1 cellular context compared by ENCODE assay signal in the genomic region with DNA sequence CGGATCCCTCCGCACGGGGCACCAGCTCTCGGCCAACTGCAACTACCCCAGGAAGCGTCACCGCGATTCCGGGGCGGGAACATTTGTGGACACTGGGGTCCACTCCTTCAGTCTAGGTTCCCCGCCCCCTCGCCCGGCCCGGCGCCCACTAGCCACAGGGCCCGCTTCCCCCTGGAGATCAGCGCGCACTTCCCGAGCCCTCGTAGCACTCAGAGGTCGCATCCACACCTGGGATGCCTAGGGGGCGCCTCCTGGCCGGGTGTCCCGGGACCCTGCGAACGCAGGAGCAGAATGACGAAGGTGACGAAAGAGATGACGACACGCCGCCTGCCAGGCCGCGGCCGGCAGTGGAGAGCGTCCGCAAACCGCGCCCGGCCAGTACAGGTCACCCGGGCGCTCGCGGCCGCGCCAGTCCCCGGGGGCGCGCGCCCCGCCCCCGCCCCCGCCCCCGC.
TF ChIP-seq lines count a peak whose summit lies in the region.

No MANE protein-coding gene starts in this region.

TF ChIP-seq in HepG2, 621 proteins besides CTCF, POLR2A, EP300 and RAD21 (continued from another document and continues in another):
- 0 out of 2 replicates have a peak, but pooled peaks have one; percentile 64 for TF ChIP-seq ATAD3A (CRISPR knock-in tag; IDR thresholded peaks at IDR 0.05)
- no peak for TF ChIP-seq ZNF230 (CRISPR knock-in tag; IDR thresholded peaks at IDR 0.05)
- TF ChIP-seq SMYD3 (CRISPR knock-in tag; IDR thresholded peaks at IDR 0.05) = peak; percentile 92
- peak; percentile 39; the same call in 1 of the 2 replicates for TF ChIP-seq RCOR2 (CRISPR knock-in tag; IDR thresholded peaks at IDR 0.05)
- no peak for TF ChIP-seq ATRX (CRISPR knock-in tag; IDR thresholded peaks at IDR 0.05; ENCODE audit: borderline replicate concordance)
- TF ChIP-seq XBP1 (CRISPR knock-in tag; IDR thresholded peaks at IDR 0.05) = no peak
- TF ChIP-seq, protein P1, sequence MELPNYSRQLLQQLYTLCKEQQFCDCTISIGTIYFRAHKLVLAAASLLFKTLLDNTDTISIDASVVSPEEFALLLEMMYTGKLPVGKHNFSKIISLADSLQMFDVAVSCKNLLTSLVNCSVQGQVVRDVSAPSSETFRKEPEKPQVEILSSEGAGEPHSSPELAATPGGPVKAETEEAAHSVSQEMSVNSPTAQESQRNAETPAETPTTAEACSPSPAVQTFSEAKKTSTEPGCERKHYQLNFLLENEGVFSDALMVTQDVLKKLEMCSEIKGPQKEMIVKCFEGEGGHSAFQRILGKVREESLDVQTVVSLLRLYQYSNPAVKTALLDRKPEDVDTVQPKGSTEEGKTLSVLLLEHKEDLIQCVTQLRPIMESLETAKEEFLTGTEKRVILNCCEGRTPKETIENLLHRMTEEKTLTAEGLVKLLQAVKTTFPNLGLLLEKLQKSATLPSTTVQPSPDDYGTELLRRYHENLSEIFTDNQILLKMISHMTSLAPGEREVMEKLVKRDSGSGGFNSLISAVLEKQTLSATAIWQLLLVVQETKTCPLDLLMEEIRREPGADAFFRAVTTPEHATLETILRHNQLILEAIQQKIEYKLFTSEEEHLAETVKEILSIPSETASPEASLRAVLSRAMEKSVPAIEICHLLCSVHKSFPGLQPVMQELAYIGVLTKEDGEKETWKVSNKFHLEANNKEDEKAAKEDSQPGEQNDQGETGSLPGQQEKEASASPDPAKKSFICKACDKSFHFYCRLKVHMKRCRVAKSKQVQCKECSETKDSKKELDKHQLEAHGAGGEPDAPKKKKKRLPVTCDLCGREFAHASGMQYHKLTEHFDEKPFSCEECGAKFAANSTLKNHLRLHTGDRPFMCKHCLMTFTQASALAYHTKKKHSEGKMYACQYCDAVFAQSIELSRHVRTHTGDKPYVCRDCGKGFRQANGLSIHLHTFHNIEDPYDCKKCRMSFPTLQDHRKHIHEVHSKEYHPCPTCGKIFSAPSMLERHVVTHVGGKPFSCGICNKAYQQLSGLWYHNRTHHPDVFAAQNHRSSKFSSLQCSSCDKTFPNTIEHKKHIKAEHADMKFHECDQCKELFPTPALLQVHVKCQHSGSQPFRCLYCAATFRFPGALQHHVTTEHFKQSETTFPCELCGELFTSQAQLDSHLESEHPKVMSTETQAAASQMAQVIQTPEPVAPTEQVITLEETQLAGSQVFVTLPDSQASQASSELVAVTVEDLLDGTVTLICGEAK (IDR thresholded peaks at IDR 0.05) = no peak
- TF ChIP-seq, protein P1 (CRISPR knock-in tag; IDR thresholded peaks at IDR 0.05) = no peak; the same call in 1 of the 2 replicates
- no peak for TF ChIP-seq TCF12 (IDR thresholded peaks at IDR 0.05)
- no peak for TF ChIP-seq TCF12 (CRISPR knock-in tag; IDR thresholded peaks at IDR 0.05)
- TF ChIP-seq ZNF558 (CRISPR knock-in tag; IDR thresholded peaks at IDR 0.05; ENCODE audit: borderline replicate concordance) = peak; percentile 92; the same call in 1 of the 2 replicates
- TF ChIP-seq, protein P2, sequence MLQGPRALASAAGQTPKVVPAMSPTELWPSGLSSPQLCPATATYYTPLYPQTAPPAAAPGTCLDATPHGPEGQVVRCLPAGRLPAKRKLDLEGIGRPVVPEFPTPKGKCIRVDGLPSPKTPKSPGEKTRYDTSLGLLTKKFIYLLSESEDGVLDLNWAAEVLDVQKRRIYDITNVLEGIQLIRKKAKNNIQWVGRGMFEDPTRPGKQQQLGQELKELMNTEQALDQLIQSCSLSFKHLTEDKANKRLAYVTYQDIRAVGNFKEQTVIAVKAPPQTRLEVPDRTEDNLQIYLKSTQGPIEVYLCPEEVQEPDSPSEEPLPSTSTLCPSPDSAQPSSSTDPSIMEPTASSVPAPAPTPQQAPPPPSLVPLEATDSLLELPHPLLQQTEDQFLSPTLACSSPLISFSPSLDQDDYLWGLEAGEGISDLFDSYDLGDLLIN (CRISPR knock-in tag; IDR thresholded peaks at IDR 0.05; ENCODE audit: borderline replicate concordance) = no peak
- TF ChIP-seq, protein P3, sequence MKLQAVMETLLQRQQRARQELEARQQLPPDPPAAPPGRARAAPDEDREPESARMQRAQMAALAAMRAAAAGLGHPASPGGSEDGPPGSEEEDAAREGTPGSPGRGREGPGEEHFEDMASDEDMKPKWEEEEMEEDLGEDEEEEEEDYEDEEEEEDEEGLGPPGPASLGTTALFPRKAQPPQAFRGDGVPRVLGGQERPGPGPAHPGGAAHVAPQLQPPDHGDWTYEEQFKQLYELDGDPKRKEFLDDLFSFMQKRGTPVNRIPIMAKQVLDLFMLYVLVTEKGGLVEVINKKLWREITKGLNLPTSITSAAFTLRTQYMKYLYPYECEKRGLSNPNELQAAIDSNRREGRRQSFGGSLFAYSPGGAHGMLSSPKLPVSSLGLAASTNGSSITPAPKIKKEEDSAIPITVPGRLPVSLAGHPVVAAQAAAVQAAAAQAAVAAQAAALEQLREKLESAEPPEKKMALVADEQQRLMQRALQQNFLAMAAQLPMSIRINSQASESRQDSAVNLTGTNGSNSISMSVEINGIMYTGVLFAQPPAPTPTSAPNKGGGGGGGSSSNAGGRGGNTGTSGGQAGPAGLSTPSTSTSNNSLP (IDR thresholded peaks at IDR 0.05; ENCODE audit: low read depth, low read length) = 0 out of 2 replicates have a peak, but pooled peaks have one; percentile 8
- TF ChIP-seq, protein P4, sequence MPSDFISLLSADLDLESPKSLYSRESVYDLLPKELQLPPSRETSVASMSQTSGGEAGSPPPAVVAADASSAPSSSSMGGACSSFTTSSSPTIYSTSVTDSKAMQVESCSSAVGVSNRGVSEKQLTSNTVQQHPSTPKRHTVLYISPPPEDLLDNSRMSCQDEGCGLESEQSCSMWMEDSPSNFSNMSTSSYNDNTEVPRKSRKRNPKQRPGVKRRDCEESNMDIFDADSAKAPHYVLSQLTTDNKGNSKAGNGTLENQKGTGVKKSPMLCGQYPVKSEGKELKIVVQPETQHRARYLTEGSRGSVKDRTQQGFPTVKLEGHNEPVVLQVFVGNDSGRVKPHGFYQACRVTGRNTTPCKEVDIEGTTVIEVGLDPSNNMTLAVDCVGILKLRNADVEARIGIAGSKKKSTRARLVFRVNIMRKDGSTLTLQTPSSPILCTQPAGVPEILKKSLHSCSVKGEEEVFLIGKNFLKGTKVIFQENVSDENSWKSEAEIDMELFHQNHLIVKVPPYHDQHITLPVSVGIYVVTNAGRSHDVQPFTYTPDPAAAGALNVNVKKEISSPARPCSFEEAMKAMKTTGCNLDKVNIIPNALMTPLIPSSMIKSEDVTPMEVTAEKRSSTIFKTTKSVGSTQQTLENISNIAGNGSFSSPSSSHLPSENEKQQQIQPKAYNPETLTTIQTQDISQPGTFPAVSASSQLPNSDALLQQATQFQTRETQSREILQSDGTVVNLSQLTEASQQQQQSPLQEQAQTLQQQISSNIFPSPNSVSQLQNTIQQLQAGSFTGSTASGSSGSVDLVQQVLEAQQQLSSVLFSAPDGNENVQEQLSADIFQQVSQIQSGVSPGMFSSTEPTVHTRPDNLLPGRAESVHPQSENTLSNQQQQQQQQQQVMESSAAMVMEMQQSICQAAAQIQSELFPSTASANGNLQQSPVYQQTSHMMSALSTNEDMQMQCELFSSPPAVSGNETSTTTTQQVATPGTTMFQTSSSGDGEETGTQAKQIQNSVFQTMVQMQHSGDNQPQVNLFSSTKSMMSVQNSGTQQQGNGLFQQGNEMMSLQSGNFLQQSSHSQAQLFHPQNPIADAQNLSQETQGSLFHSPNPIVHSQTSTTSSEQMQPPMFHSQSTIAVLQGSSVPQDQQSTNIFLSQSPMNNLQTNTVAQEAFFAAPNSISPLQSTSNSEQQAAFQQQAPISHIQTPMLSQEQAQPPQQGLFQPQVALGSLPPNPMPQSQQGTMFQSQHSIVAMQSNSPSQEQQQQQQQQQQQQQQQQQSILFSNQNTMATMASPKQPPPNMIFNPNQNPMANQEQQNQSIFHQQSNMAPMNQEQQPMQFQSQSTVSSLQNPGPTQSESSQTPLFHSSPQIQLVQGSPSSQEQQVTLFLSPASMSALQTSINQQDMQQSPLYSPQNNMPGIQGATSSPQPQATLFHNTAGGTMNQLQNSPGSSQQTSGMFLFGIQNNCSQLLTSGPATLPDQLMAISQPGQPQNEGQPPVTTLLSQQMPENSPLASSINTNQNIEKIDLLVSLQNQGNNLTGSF (CRISPR knock-in tag; IDR thresholded peaks at IDR 0.05) = peak; percentile 81
- TF ChIP-seq RBAK (CRISPR knock-in tag; IDR thresholded peaks at IDR 0.05) = no peak; the same call in 1 of the 2 replicates
- peak; percentile 88; the same call in 1 of the 2 replicates for TF ChIP-seq CBX5 (CRISPR knock-in tag; IDR thresholded peaks at IDR 0.05; ENCODE audit: borderline replicate concordance)
- TF ChIP-seq, protein P5, sequence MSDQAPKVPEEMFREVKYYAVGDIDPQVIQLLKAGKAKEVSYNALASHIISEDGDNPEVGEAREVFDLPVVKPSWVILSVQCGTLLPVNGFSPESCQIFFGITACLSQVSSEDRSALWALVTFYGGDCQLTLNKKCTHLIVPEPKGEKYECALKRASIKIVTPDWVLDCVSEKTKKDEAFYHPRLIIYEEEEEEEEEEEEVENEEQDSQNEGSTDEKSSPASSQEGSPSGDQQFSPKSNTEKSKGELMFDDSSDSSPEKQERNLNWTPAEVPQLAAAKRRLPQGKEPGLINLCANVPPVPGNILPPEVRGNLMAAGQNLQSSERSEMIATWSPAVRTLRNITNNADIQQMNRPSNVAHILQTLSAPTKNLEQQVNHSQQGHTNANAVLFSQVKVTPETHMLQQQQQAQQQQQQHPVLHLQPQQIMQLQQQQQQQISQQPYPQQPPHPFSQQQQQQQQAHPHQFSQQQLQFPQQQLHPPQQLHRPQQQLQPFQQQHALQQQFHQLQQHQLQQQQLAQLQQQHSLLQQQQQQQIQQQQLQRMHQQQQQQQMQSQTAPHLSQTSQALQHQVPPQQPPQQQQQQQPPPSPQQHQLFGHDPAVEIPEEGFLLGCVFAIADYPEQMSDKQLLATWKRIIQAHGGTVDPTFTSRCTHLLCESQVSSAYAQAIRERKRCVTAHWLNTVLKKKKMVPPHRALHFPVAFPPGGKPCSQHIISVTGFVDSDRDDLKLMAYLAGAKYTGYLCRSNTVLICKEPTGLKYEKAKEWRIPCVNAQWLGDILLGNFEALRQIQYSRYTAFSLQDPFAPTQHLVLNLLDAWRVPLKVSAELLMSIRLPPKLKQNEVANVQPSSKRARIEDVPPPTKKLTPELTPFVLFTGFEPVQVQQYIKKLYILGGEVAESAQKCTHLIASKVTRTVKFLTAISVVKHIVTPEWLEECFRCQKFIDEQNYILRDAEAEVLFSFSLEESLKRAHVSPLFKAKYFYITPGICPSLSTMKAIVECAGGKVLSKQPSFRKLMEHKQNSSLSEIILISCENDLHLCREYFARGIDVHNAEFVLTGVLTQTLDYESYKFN (CRISPR knock-in tag; conservative IDR thresholded peaks at IDR 0.05) = peak; percentile 47; the same call in 1 of the 2 replicates
- TF ChIP-seq, protein P6, sequence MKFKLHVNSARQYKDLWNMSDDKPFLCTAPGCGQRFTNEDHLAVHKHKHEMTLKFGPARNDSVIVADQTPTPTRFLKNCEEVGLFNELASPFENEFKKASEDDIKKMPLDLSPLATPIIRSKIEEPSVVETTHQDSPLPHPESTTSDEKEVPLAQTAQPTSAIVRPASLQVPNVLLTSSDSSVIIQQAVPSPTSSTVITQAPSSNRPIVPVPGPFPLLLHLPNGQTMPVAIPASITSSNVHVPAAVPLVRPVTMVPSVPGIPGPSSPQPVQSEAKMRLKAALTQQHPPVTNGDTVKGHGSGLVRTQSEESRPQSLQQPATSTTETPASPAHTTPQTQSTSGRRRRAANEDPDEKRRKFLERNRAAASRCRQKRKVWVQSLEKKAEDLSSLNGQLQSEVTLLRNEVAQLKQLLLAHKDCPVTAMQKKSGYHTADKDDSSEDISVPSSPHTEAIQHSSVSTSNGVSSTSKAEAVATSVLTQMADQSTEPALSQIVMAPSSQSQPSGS (CRISPR knock-in tag; IDR thresholded peaks at IDR 0.05) = peak; percentile 90
- TF ChIP-seq ZMYM2 (CRISPR knock-in tag; IDR thresholded peaks at IDR 0.05) = peak; percentile 98
- no peak for TF ChIP-seq CENPT (CRISPR knock-in tag; IDR thresholded peaks at IDR 0.05; ENCODE audit: low read depth)
- no peak for TF ChIP-seq MBD4 (IDR thresholded peaks at IDR 0.05; ENCODE audit: borderline replicate concordance, low read length)
- peak; percentile 1; the same call in 1 of the 2 replicates for TF ChIP-seq ZNF792 (CRISPR knock-in tag; IDR thresholded peaks at IDR 0.05)
- peak; percentile 82 for TF ChIP-seq IRX3 (CRISPR knock-in tag; IDR thresholded peaks at IDR 0.05; ENCODE audit: borderline replicate concordance, low read depth)
